ENCODE assay signal across 1 cellular context in the genomic region with DNA sequence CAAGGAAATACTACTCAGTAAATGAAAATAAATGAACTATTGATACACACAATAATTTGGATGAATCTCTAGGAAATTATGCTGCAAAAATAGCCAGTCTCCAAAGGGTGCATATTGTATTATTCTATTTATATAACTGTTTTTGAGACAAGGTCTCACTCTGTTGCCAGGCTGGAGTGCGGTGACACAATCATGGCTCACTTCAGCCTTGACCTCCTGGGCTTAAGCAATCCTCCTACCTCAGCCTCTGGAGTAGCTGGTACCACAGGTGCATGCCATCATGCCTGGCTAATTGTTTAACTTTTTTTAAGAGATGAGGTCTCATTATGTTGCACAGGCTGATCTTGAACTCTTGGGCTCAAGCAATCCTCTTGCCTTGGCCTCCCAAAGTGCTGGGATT.
TF ChIP-seq lines count a peak whose summit lies in the region.

No MANE protein-coding gene starts in this region.

TF ChIP-seq in HepG2, 621 proteins besides CTCF, POLR2A, EP300 and RAD21 (continues in another document):
- no peak for TF ChIP-seq CENPT (CRISPR knock-in tag; IDR thresholded peaks at IDR 0.05; ENCODE audit: low read depth)
- TF ChIP-seq SYNCRIP (IDR thresholded peaks at IDR 0.05; ENCODE audit: insufficient read depth, low read depth, low read length) = no peak
- no peak for TF ChIP-seq PRPF4 (IDR thresholded peaks at IDR 0.05; ENCODE audit: low read depth, low read length, poor library complexity, severe bottlenecking)
- TF ChIP-seq FOSL2 (CRISPR knock-in tag; IDR thresholded peaks at IDR 0.05) = peak; percentile 76
- TF ChIP-seq, protein P1, sequence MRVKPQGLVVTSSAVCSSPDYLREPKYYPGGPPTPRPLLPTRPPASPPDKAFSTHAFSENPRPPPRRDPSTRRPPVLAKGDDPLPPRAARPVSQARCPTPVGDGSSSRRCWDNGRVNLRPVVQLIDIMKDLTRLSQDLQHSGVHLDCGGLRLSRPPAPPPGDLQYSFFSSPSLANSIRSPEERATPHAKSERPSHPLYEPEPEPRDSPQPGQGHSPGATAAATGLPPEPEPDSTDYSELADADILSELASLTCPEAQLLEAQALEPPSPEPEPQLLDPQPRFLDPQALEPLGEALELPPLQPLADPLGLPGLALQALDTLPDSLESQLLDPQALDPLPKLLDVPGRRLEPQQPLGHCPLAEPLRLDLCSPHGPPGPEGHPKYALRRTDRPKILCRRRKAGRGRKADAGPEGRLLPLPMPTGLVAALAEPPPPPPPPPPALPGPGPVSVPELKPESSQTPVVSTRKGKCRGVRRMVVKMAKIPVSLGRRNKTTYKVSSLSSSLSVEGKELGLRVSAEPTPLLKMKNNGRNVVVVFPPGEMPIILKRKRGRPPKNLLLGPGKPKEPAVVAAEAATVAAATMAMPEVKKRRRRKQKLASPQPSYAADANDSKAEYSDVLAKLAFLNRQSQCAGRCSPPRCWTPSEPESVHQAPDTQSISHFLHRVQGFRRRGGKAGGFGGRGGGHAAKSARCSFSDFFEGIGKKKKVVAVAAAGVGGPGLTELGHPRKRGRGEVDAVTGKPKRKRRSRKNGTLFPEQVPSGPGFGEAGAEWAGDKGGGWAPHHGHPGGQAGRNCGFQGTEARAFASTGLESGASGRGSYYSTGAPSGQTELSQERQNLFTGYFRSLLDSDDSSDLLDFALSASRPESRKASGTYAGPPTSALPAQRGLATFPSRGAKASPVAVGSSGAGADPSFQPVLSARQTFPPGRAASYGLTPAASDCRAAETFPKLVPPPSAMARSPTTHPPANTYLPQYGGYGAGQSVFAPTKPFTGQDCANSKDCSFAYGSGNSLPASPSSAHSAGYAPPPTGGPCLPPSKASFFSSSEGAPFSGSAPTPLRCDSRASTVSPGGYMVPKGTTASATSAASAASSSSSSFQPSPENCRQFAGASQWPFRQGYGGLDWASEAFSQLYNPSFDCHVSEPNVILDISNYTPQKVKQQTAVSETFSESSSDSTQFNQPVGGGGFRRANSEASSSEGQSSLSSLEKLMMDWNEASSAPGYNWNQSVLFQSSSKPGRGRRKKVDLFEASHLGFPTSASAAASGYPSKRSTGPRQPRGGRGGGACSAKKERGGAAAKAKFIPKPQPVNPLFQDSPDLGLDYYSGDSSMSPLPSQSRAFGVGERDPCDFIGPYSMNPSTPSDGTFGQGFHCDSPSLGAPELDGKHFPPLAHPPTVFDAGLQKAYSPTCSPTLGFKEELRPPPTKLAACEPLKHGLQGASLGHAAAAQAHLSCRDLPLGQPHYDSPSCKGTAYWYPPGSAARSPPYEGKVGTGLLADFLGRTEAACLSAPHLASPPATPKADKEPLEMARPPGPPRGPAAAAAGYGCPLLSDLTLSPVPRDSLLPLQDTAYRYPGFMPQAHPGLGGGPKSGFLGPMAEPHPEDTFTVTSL (CRISPR knock-in tag; IDR thresholded peaks at IDR 0.05; ENCODE audit: borderline replicate concordance) = peak; percentile 34; the same call in 1 of the 2 replicates
- TF ChIP-seq NCOA2 (CRISPR knock-in tag; IDR thresholded peaks at IDR 0.05) = peak; percentile 65
- no peak for TF ChIP-seq SOX13 (IDR thresholded peaks at IDR 0.05)
- peak in 1 of 2 experiments; percentile 67; a peak in 2 of 4 replicates for TF ChIP-seq SOX13 (CRISPR knock-in tag; conservative IDR thresholded peaks at IDR 0.05 in 1 of 2, IDR thresholded peaks at IDR 0.05 in 1 of 2)
- TF ChIP-seq, protein P2, sequence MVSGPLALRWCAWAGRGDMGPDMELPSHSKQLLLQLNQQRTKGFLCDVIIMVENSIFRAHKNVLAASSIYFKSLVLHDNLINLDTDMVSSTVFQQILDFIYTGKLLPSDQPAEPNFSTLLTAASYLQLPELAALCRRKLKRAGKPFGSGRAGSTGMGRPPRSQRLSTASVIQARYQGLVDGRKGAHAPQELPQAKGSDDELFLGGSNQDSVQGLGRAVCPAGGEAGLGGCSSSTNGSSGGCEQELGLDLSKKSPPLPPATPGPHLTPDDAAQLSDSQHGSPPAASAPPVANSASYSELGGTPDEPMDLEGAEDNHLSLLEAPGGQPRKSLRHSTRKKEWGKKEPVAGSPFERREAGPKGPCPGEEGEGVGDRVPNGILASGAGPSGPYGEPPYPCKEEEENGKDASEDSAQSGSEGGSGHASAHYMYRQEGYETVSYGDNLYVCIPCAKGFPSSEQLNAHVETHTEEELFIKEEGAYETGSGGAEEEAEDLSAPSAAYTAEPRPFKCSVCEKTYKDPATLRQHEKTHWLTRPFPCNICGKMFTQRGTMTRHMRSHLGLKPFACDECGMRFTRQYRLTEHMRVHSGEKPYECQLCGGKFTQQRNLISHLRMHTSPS (CRISPR knock-in tag; IDR thresholded peaks at IDR 0.05; ENCODE audit: low read depth) = no peak
- TF ChIP-seq MZF1 (CRISPR knock-in tag; IDR thresholded peaks at IDR 0.05; ENCODE audit: borderline replicate concordance) = no peak
- peak; percentile 63; the same call in 1 of the 2 replicates for TF ChIP-seq RXRB (CRISPR knock-in tag; IDR thresholded peaks at IDR 0.05; ENCODE audit: borderline replicate concordance)
- peak; percentile 90 to 91 for TF ChIP-seq NR2F1 (CRISPR knock-in tag; IDR thresholded peaks at IDR 0.05)
- TF ChIP-seq HOXA5 (CRISPR knock-in tag; IDR thresholded peaks at IDR 0.05) = no peak
- TF ChIP-seq MAFK (conservative IDR thresholded peaks at IDR 0.05 in 1 of 2, IDR thresholded peaks at IDR 0.05 in 1 of 2; ENCODE audit: low read length in 2 of 2) = no peak
- TF ChIP-seq ZNF761 (CRISPR knock-in tag; conservative IDR thresholded peaks at IDR 0.05) = no peak
- TF ChIP-seq ZNF652 (CRISPR knock-in tag; IDR thresholded peaks at IDR 0.05; ENCODE audit: borderline replicate concordance, low read depth) = peak; percentile 74; the same call in 1 of the 2 replicates
- TF ChIP-seq MAZ (IDR thresholded peaks at IDR 0.05; ENCODE audit: borderline replicate concordance, low read depth, low read length) = no peak
- no peak for TF ChIP-seq MAZ (CRISPR knock-in tag; IDR thresholded peaks at IDR 0.05; ENCODE audit: low read depth)
- no peak for TF ChIP-seq AGO2 (optimal IDR thresholded peaks at IDR 0.05; ENCODE audit: low read depth, low read length)
- TF ChIP-seq, protein P3, sequence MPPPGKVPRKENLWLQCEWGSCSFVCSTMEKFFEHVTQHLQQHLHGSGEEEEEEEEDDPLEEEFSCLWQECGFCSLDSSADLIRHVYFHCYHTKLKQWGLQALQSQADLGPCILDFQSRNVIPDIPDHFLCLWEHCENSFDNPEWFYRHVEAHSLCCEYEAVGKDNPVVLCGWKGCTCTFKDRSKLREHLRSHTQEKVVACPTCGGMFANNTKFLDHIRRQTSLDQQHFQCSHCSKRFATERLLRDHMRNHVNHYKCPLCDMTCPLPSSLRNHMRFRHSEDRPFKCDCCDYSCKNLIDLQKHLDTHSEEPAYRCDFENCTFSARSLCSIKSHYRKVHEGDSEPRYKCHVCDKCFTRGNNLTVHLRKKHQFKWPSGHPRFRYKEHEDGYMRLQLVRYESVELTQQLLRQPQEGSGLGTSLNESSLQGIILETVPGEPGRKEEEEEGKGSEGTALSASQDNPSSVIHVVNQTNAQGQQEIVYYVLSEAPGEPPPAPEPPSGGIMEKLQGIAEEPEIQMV (CRISPR knock-in tag; IDR thresholded peaks at IDR 0.05; ENCODE audit: low read depth) = no peak
- TF ChIP-seq, protein P4, sequence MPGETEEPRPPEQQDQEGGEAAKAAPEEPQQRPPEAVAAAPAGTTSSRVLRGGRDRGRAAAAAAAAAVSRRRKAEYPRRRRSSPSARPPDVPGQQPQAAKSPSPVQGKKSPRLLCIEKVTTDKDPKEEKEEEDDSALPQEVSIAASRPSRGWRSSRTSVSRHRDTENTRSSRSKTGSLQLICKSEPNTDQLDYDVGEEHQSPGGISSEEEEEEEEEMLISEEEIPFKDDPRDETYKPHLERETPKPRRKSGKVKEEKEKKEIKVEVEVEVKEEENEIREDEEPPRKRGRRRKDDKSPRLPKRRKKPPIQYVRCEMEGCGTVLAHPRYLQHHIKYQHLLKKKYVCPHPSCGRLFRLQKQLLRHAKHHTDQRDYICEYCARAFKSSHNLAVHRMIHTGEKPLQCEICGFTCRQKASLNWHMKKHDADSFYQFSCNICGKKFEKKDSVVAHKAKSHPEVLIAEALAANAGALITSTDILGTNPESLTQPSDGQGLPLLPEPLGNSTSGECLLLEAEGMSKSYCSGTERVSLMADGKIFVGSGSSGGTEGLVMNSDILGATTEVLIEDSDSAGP (CRISPR knock-in tag; IDR thresholded peaks at IDR 0.05; ENCODE audit: borderline replicate concordance) = no peak
- 0 out of 2 replicates have a peak, but pooled peaks have one; percentile 25 for TF ChIP-seq KAT8 (CRISPR knock-in tag; IDR thresholded peaks at IDR 0.05)
- no peak for TF ChIP-seq SRSF4 (IDR thresholded peaks at IDR 0.05; ENCODE audit: low read depth, low read length, poor library complexity, severe bottlenecking)
- peak; percentile 92 for TF ChIP-seq CEBPG (CRISPR knock-in tag; IDR thresholded peaks at IDR 0.05)
- TF ChIP-seq ZNF878 (CRISPR knock-in tag; IDR thresholded peaks at IDR 0.05) = no peak
- TF ChIP-seq, protein P5, sequence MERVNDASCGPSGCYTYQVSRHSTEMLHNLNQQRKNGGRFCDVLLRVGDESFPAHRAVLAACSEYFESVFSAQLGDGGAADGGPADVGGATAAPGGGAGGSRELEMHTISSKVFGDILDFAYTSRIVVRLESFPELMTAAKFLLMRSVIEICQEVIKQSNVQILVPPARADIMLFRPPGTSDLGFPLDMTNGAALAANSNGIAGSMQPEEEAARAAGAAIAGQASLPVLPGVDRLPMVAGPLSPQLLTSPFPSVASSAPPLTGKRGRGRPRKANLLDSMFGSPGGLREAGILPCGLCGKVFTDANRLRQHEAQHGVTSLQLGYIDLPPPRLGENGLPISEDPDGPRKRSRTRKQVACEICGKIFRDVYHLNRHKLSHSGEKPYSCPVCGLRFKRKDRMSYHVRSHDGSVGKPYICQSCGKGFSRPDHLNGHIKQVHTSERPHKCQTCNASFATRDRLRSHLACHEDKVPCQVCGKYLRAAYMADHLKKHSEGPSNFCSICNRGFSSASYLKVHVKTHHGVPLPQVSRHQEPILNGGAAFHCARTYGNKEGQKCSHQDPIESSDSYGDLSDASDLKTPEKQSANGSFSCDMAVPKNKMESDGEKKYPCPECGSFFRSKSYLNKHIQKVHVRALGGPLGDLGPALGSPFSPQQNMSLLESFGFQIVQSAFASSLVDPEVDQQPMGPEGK (CRISPR knock-in tag; IDR thresholded peaks at IDR 0.05) = no peak
- TF ChIP-seq RARA (CRISPR knock-in tag; IDR thresholded peaks at IDR 0.05) = peak; percentile 89
- no peak for TF ChIP-seq ZFP90 (CRISPR knock-in tag; IDR thresholded peaks at IDR 0.05; ENCODE audit: borderline replicate concordance)
- no peak for TF ChIP-seq TMF1 (CRISPR knock-in tag; IDR thresholded peaks at IDR 0.05; ENCODE audit: low read depth)
- no peak for TF ChIP-seq SOX6 (IDR thresholded peaks at IDR 0.05)
- peak; percentile 59 for TF ChIP-seq SOX6 (CRISPR knock-in tag; IDR thresholded peaks at IDR 0.05)
- TF ChIP-seq U2AF2 (IDR thresholded peaks at IDR 0.05; ENCODE audit: low read depth, low read length) = no peak
- TF ChIP-seq, protein P6, sequence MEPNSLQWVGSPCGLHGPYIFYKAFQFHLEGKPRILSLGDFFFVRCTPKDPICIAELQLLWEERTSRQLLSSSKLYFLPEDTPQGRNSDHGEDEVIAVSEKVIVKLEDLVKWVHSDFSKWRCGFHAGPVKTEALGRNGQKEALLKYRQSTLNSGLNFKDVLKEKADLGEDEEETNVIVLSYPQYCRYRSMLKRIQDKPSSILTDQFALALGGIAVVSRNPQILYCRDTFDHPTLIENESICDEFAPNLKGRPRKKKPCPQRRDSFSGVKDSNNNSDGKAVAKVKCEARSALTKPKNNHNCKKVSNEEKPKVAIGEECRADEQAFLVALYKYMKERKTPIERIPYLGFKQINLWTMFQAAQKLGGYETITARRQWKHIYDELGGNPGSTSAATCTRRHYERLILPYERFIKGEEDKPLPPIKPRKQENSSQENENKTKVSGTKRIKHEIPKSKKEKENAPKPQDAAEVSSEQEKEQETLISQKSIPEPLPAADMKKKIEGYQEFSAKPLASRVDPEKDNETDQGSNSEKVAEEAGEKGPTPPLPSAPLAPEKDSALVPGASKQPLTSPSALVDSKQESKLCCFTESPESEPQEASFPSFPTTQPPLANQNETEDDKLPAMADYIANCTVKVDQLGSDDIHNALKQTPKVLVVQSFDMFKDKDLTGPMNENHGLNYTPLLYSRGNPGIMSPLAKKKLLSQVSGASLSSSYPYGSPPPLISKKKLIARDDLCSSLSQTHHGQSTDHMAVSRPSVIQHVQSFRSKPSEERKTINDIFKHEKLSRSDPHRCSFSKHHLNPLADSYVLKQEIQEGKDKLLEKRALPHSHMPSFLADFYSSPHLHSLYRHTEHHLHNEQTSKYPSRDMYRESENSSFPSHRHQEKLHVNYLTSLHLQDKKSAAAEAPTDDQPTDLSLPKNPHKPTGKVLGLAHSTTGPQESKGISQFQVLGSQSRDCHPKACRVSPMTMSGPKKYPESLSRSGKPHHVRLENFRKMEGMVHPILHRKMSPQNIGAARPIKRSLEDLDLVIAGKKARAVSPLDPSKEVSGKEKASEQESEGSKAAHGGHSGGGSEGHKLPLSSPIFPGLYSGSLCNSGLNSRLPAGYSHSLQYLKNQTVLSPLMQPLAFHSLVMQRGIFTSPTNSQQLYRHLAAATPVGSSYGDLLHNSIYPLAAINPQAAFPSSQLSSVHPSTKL (CRISPR knock-in tag; IDR thresholded peaks at IDR 0.05) = peak; percentile 83
- peak; percentile 46; the same call in 1 of the 2 replicates for TF ChIP-seq SALL1 (CRISPR knock-in tag; IDR thresholded peaks at IDR 0.05)
- peak; percentile 40; the same call in 1 of the 2 replicates for TF ChIP-seq FOXA3 (CRISPR knock-in tag; IDR thresholded peaks at IDR 0.05)
- TF ChIP-seq ZNF660 (CRISPR knock-in tag; IDR thresholded peaks at IDR 0.05; ENCODE audit: borderline replicate concordance, low read depth) = no peak
- no peak for TF ChIP-seq ZNF34 (CRISPR knock-in tag; IDR thresholded peaks at IDR 0.05; ENCODE audit: borderline replicate concordance)
- peak; percentile 86 for TF ChIP-seq NR2C2 (CRISPR knock-in tag; IDR thresholded peaks at IDR 0.05; ENCODE audit: borderline replicate concordance)
- TF ChIP-seq ZNF570 (CRISPR knock-in tag; IDR thresholded peaks at IDR 0.05; ENCODE audit: borderline replicate concordance) = no peak
- TF ChIP-seq RBFOX2 (IDR thresholded peaks at IDR 0.05; ENCODE audit: low read depth, low read length) = no peak
- TF ChIP-seq CEBPB (IDR thresholded peaks at IDR 0.05; ENCODE audit: borderline replicate concordance, low read depth, low read length) = peak; percentile 93
- TF ChIP-seq HMG20B (CRISPR knock-in tag; conservative IDR thresholded peaks at IDR 0.05) = no peak
- 0 out of 2 replicates have a peak, but pooled peaks have one; percentile 20 for TF ChIP-seq ZMYM4 (CRISPR knock-in tag; IDR thresholded peaks at IDR 0.05)
- TF ChIP-seq TRIM24 (CRISPR knock-in tag; IDR thresholded peaks at IDR 0.05) = 0 out of 2 replicates have a peak, but pooled peaks have one; percentile 57
- TF ChIP-seq, protein P7, sequence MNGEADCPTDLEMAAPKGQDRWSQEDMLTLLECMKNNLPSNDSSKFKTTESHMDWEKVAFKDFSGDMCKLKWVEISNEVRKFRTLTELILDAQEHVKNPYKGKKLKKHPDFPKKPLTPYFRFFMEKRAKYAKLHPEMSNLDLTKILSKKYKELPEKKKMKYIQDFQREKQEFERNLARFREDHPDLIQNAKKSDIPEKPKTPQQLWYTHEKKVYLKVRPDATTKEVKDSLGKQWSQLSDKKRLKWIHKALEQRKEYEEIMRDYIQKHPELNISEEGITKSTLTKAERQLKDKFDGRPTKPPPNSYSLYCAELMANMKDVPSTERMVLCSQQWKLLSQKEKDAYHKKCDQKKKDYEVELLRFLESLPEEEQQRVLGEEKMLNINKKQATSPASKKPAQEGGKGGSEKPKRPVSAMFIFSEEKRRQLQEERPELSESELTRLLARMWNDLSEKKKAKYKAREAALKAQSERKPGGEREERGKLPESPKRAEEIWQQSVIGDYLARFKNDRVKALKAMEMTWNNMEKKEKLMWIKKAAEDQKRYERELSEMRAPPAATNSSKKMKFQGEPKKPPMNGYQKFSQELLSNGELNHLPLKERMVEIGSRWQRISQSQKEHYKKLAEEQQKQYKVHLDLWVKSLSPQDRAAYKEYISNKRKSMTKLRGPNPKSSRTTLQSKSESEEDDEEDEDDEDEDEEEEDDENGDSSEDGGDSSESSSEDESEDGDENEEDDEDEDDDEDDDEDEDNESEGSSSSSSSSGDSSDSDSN (CRISPR knock-in tag; IDR thresholded peaks at IDR 0.05) = no peak
